39 cellular contexts compared by ENCODE assay signal in genomic region chr15:79240036-79240435, GRCh38. TPM values are rescaled to one million over a fixed set of nuclear protein-coding genes. Genes with fewer than 3 reads are reported as not detected.
"Had no signal": no experiment of that assay in that cellular context is flagged by ENCODE, and none has a peak within 500 bp of the region (broad histone marks: within the 10 kb centered on the region; RNA-seq: fewer than 3 reads in every experiment).

No MANE protein-coding gene starts in this region.

- H3K36me3 ChIP-seq: MG63 had no signal

- DNase-seq: Karpas-422, Kasumi-1, MG63, MM.1S, MV-4-11, NCI-H1048, NCI-H1092, NCI-H1092 treated with DMSO at 0.1 percent for 48 hours, NCI-H1105, NCI-H1105 treated with DMSO at 0.1 percent for 48 hours, NCI-H1417, NCI-H1417 treated with DMSO at 0.1 percent for 48 hours, NCI-H1436, NCI-H1436 treated with DMSO at 0.1 percent for 48 hours, NCI-H146, NCI-H1694, NCI-H1694 treated with DMSO at 0.1 percent for 48 hours, NCI-H187, NCI-H187 treated with DMSO at 0.1 percent for 48 hours, NCI-H1930, NCI-H2029, NCI-H2029 treated with DMSO at 0.1 percent for 48 hours, NCI-H2081, NCI-H2081 treated with DMSO at 0.1 percent for 48 hours, NCI-H2107, NCI-H2171, NCI-H2171 treated with DMSO at 0.1 percent for 48 hours, NCI-H2227 treated with DMSO at 0.1 percent for 48 hours, NCI-H226, NCI-H345, NCI-H446, NCI-H446 treated with DMSO at 0.1 percent for 48 hours, NCI-H510A, NCI-H510A treated with DMSO at 0.1 percent for 48 hours had no signal

- H3K4me2 ChIP-seq: KMS-11 had no signal

- H3K9me3 ChIP-seq: MG63 had no signal

- H3K27ac ChIP-seq: KMS-11 had no signal

- H3K4me3 ChIP-seq: MG63 had no signal

RNA-seq across cellular contexts. Expression of gene ANKRD34C, which starts 42.5 kb away (rescaled TPM):
- total RNA-seq: LHCN-M2, M059J, MCF 10A, NCI-H460 had no signal
